In the genomic region with DNA sequence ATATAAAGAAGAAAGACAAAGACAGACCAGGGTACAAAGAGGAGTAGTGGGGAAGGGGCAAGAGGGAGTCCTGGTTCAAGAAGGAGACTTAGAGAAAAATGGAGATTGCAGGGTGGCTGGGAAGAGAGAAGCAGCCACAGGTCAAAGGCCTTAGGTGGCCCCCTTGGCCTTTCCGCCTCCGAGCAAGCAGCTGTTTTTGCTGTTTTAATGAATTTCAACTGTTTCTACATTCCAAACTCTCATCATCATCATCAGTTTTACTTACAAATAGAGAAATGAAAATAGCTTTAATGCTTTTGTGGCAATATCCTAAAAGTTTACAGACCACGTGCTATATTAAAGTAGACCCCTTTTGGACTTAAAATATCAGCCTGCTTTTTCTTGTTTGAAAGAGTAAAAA, we compare ENCODE assay signal across 29 cellular contexts.
"Had no signal": no experiment of that assay in that cellular context is flagged by ENCODE, and none has a peak within 500 bp of the region (broad histone marks: within the 10 kb centered on the region; RNA-seq: fewer than 3 reads in every experiment).

No MANE protein-coding gene starts in this region.

- H3K27me3 ChIP-seq: colonic mucosa, heart right ventricle, pancreas, right lobe of liver, suprapubic skin, transverse colon, upper lobe of right lung, uterus had no signal

- H3K4me1 ChIP-seq: colonic mucosa, right lobe of liver, suprapubic skin, upper lobe of right lung, uterus had no signal

- H3K9me3 Mint-ChIP-seq: dendritic cell treated with granulocyte-macrophage colony-stimulating factor and Interleukin-4, amounts not matched to agents 40 ng/mL and 50 ng/mL, for 4 days; endodermal cell; natural killer cell; stimulated activated naive CD8-positive, alpha-beta T cell treated with anti-CD3 and anti-CD28 coated beads, Interleukin-15, amount 100 ng/mL, for 72 hours had no signal

- H3K36me3 ChIP-seq: colonic mucosa, heart right ventricle, left ventricle myocardium inferior, lower lobe of right lung, pancreas, right lobe of liver, suprapubic skin, transverse colon, upper lobe of right lung, uterus had no signal

- H3K36me3 Mint-ChIP-seq: natural killer cell had no signal

- H3K4me3 Mint-ChIP-seq: dendritic cell treated with granulocyte-macrophage colony-stimulating factor and Interleukin-4, amounts not matched to agents 40 ng/mL and 50 ng/mL, for 4 days; endodermal cell; natural killer cell; stimulated activated naive CD8-positive, alpha-beta T cell treated with anti-CD3 and anti-CD28 coated beads, Interleukin-15, amount 100 ng/mL, for 72 hours had no signal

- H3K4me1 Mint-ChIP-seq: stimulated activated naive CD8-positive, alpha-beta T cell treated with anti-CD3 and anti-CD28 coated beads, Interleukin-15, amount 100 ng/mL, for 72 hours had no signal

- H3K27ac Mint-ChIP-seq: dendritic cell treated with granulocyte-macrophage colony-stimulating factor and Interleukin-4, amounts not matched to agents 40 ng/mL and 50 ng/mL, for 4 days; endodermal cell; natural killer cell; stimulated activated naive CD8-positive, alpha-beta T cell treated with anti-CD3 and anti-CD28 coated beads, Interleukin-15, amount 100 ng/mL, for 72 hours had no signal

- DNase-seq: cerebellar nuclear complex; colonic mucosa; effector CD8-positive, alpha-beta T cell; endodermal cell; foreskin melanocyte; glutamatergic neuron; heart right ventricle; hippocampal formation; left colon; left ventricle myocardium inferior; lower lobe of right lung; natural killer cell; nucleus accumbens; pancreas; retina; right lobe of liver; stimulated activated CD4-positive, alpha-beta T cell treated with anti-CD3 and anti-CD28 coated beads, Interleukin-12 subunit alpha, Interleukin-12 subunit beta, amount 100 ng/mL, for 4 hours; stimulated activated CD4-positive, alpha-beta T cell treated with anti-CD3 and anti-CD28 coated beads, Interleukin-1b, Interleukin-23, amount 100 ng/mL, for 48 hours; stimulated activated CD4-positive, alpha-beta T cell treated with anti-CD3 and anti-CD28 coated beads, Interleukin-4, amount 100 ng/mL, for 1 hour; stimulated activated CD8-positive, alpha-beta memory T cell treated with anti-CD3 and anti-CD28 coated beads, Interleukin-4, amount 100 ng/mL, for 48 hours; stimulated activated naive CD4-positive, alpha-beta T cell; stimulated activated naive CD8-positive, alpha-beta T cell treated with anti-CD3 and anti-CD28 coated beads, Interleukin-15, amount 100 ng/mL, for 72 hours; transverse colon; upper lobe of right lung; uterus had no signal

- H3K27ac ChIP-seq: colonic mucosa, epithelial cell of prostate, heart right ventricle, left ventricle myocardium inferior, lower lobe of right lung, pancreas, right lobe of liver, suprapubic skin, transverse colon, upper lobe of right lung, uterus had no signal

- H3K27me3 Mint-ChIP-seq: dendritic cell treated with granulocyte-macrophage colony-stimulating factor and Interleukin-4, amounts not matched to agents 40 ng/mL and 50 ng/mL, for 4 days; stimulated activated naive CD8-positive, alpha-beta T cell treated with anti-CD3 and anti-CD28 coated beads, Interleukin-15, amount 100 ng/mL, for 72 hours had no signal

- H3K4me3 ChIP-seq: colonic mucosa, heart right ventricle, left ventricle myocardium inferior, lower lobe of right lung, pancreas, right lobe of liver, smooth muscle cell, suprapubic skin, transverse colon, upper lobe of right lung, uterus had no signal

- H3K9me3 ChIP-seq: colonic mucosa, heart right ventricle, left ventricle myocardium inferior, lower lobe of right lung, pancreas, right lobe of liver, suprapubic skin, transverse colon, upper lobe of right lung, uterus had no signal
